ENCODE assay signal across 1 cellular context in the genomic region with DNA sequence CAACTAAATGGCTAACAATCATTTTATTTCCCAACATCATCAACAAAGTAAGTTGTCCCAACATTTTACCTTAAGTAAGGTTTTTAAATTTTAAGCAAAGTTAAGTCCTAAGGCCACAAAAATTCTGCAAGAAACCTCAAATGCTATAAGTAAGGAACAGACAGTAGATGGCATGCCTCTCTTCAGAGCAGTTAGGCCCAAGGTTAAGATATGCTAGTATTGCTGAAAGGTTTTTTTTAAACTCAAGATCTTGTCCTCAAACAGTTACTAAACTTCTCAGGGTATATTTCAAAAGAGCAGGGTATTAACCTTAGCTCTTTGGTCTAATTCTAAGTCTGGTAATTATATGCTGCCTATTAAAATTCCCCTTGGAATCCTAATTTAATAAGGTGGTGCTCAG.
TF ChIP-seq lines count a peak whose summit lies in the region.

No MANE protein-coding gene starts in this region.

TF ChIP-seq in K562, 482 proteins besides CTCF, POLR2A, EP300 and RAD21 (continued from another document):
- TF ChIP-seq, protein P1, sequence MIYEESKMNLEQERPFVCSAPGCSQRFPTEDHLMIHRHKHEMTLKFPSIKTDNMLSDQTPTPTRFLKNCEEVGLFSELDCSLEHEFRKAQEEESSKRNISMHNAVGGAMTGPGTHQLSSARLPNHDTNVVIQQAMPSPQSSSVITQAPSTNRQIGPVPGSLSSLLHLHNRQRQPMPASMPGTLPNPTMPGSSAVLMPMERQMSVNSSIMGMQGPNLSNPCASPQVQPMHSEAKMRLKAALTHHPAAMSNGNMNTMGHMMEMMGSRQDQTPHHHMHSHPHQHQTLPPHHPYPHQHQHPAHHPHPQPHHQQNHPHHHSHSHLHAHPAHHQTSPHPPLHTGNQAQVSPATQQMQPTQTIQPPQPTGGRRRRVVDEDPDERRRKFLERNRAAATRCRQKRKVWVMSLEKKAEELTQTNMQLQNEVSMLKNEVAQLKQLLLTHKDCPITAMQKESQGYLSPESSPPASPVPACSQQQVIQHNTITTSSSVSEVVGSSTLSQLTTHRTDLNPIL (CRISPR knock-in tag; IDR thresholded peaks at IDR 0.05): no peak
- TF ChIP-seq ZNF436 (CRISPR knock-in tag; IDR thresholded peaks at IDR 0.05) (no peak), JUN (IDR thresholded peaks at IDR 0.05; ENCODE audit: borderline replicate concordance, low read depth, low read length) (no peak), JUN (CRISPR knock-in tag; IDR thresholded peaks at IDR 0.05; ENCODE audit: borderline replicate concordance) (no peak), NFATC3 (IDR thresholded peaks at IDR 0.05) (no peak), TAL1 (IDR thresholded peaks at IDR 0.05) (no peak), ZNF274 (IDR thresholded peaks at IDR 0.05; ENCODE audit: borderline replicate concordance, low read depth, low read length) (no peak)
- TF ChIP-seq, protein P2, sequence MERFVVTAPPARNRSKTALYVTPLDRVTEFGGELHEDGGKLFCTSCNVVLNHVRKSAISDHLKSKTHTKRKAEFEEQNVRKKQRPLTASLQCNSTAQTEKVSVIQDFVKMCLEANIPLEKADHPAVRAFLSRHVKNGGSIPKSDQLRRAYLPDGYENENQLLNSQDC (CRISPR knock-in tag; IDR thresholded peaks at IDR 0.05): no peak
